ENCODE assay signal across 8 cellular contexts in the genomic region with DNA sequence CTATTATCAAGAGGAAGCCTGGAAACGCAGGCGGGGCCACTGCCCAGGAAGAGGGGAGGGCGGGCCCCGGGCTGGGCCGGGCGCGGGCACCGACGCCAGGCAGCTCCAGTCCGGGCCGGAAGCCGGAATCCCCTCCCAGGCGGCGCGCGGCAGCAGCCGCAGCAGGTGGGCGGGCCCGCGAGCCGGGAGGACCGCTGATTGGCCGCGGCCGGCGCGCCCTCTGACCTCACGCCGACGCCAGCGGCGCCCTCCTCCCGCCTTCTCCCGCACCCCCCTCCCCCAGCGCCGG. TPM values are rescaled to one million over a fixed set of nuclear protein-coding genes. Genes with fewer than 3 reads are reported as not detected.
DNase-seq lines count a peak whose midpoint lies in the region; ATAC-seq and TF ChIP-seq lines count a peak whose summit lies in the region.

No MANE protein-coding gene starts in this region.

- peak overlapping the region; percentile 97 for H3K9ac ChIP-seq in HUES48 (ENCODE audit: low read depth, low read length)

- H3K36me3 ChIP-seq in HUES48 (ENCODE audit: control insufficient read depth, insufficient read depth, low read length) (peaks cover 12% of the 10 kb centered on the region), mesodermal cell (ENCODE audit: control insufficient read depth, insufficient read depth, low read length) (peaks cover 15% of the 10 kb centered on the region)

- H3K9me3 Mint-ChIP-seq in endothelial cell (ENCODE audit: unreplicated experiment) = no peaks in the 10 kb centered on the region

- peaks cover 8% of the 10 kb centered on the region for H3K36me3 Mint-ChIP-seq in endothelial cell (ENCODE audit: low read depth, unreplicated experiment)

- H3K27me3 Mint-ChIP-seq in endothelial cell (ENCODE audit: unreplicated experiment) = peaks cover 22% of the 10 kb centered on the region

- TF ChIP-seq CTCF in endothelial cell (IDR thresholded peaks at IDR 0.05; ENCODE audit: unreplicated experiment) = no peak

- H3K4me3 ChIP-seq in HUES48 (ENCODE audit: low read depth, low read length) (peak overlapping the region; percentile 76), mesodermal cell (ENCODE audit: extremely low read depth, insufficient read depth, low read length, poor library complexity, severe bottlenecking) (peak overlapping the region; percentile 67)

- no peaks in the 10 kb centered on the region for H3K4me1 ChIP-seq in HUES48 (ENCODE audit: control insufficient read depth, insufficient read depth, low read length)
- peaks cover 7% of the 10 kb centered on the region for H3K4me1 ChIP-seq in mesodermal cell (ENCODE audit: control insufficient read depth, insufficient read depth, low read length, poor library complexity, severe bottlenecking)

- peak overlapping the region; percentile 100 for H3K27ac ChIP-seq in HUES48 (ENCODE audit: low read depth, low read length)
- peak overlapping the region; percentile 99 for H3K27ac ChIP-seq in mesodermal cell (ENCODE audit: low read depth, low read length, severe bottlenecking)

- ATAC-seq in GM21423 (IDR thresholded peaks at IDR 0.05; ENCODE audit: unreplicated experiment) = peak; percentile 89

- H3K4me1 Mint-ChIP-seq in endothelial cell (ENCODE audit: unreplicated experiment) = peaks cover 16% of the 10 kb centered on the region

- H3K27me3 ChIP-seq in HUES48 (ENCODE audit: control insufficient read depth, insufficient read depth, low read length) = peaks cover 5% of the 10 kb centered on the region; the same call in 1 of the 2 replicates

- H3K9me3 ChIP-seq in HUES48 (ENCODE audit: control insufficient read depth, insufficient read depth, low read length) = no peaks in the 10 kb centered on the region
- H3K9me3 ChIP-seq in mesodermal cell (ENCODE audit: control insufficient read depth, low read length) = no peaks in the 10 kb centered on the region

- peak overlapping the region; percentile 57 for H3K27ac Mint-ChIP-seq in endothelial cell (ENCODE audit: unreplicated experiment)

- 0% methylated on average over 10 to 21 of the region's 36 CpGs for WGBS in mesodermal cell (ENCODE audit: insufficient coverage in 2 of 2), 2 experiments

- H3K4me3 Mint-ChIP-seq in endothelial cell (ENCODE audit: unreplicated experiment) = peak overlapping the region; percentile 93

- DNase-seq in COR-L47 (lab: John Stamatoyannopoulos, UW) (peak; percentile 90), NOMO-1 treated with DMSO at 0.1 percent for 48 hours (lab: John Stamatoyannopoulos, UW; ENCODE audit: unreplicated experiment) (peak; percentile 100), endothelial cell (ENCODE audit: low spot score) (peak; percentile 96)
- DNase-seq in activated CD8-positive, alpha-beta memory T cell treated with anti-CD3 and anti-CD28 coated beads, Interleukin-2, amount 50 U/mL, for 48 hours = peak; percentile 95
- peak; percentile 77 for DNase-seq in stimulated activated CD8-positive, alpha-beta memory T cell treated with anti-CD3 and anti-CD28 coated beads, Interleukin-15, amount 100 ng/mL, for 24 hours (ENCODE audit: low read depth)

RNA-seq across cellular contexts. Expression of a gene that starts 0.4 kb away (rescaled TPM):
- total RNA-seq in endothelial cell (ENCODE audit: unreplicated experiment) = 38.6 TPM
- polyA plus RNA-seq in mesodermal cell (2013, experiment 1 of 2) = 33.3 TPM
- polyA plus RNA-seq in mesodermal cell (2013, experiment 2 of 2) = 22.8 TPM

RNA-seq across cellular contexts. Expression of a gene that starts 21.3 kb away (rescaled TPM):
- 22.4 TPM for total RNA-seq in endothelial cell (ENCODE audit: unreplicated experiment)
- 48.8 TPM for polyA plus RNA-seq in mesodermal cell (2013, experiment 1 of 2)
- polyA plus RNA-seq in mesodermal cell (2013, experiment 2 of 2) = 47.6 TPM

RNA-seq across cellular contexts. Expression of a gene that starts 35.0 kb away (rescaled TPM):
- total RNA-seq in endothelial cell (ENCODE audit: unreplicated experiment) = 56.5 TPM
- 46.9 TPM for polyA plus RNA-seq in mesodermal cell (2013, experiment 1 of 2)
- 50.9 TPM for polyA plus RNA-seq in mesodermal cell (2013, experiment 2 of 2)

Comparison
In these comparisons a context has a peak if more than half of its experiments do, and no peak if none do; other contexts are left out.
1. Peak in every context shown above with its lines: DNase-seq, ATAC-seq, H3K4me3 ChIP-seq and H3K27ac ChIP-seq.